In the genomic region with DNA sequence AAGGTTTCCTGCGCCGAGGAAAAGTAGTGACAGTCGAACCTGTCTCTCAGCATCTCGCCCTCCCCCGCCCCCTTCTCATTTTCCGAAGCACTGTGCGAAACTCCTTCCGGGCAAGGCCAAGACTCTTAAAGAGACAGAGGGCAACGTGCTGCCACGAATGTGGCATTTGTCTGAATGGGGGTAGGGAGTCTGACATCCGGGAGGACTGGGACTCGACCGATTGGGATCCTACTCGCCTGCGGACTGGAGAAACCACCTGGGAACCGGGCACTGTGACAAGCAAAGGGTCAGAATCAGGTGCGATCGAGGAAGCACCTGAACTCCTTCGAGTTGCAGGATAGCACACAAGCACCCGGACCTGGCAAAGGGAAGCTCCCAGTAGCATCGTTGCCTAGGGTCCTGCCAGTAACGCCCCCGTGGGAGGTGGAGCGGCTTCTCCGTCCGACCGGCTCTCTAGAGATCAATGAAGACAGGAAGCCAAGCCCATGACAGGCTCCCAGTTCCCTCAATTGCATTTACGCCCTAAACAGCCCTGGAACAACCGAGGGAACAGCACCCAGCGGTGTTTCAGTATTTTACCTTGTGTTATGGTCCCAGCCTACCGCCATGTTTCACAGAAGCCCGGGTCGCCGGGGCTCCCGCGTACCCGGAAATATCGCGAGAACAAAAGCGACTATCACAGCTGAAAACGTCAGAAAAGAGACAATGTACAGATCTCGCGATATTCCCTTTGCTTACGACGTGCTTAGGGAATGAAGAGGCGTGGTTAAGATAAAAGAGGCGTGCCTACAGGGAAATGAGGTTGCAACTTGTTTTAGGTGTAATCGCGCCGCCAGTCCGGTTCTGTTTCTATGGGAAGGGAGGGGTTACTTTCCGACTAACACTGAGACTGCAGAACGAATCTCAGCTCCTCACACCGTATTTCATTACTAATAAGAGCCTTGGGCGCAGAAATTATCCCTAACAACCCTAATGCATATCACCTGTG, we compare ENCODE assay signal across 1 cellular context.
TF ChIP-seq lines count a peak whose summit lies in the region.

A gene with protein sequence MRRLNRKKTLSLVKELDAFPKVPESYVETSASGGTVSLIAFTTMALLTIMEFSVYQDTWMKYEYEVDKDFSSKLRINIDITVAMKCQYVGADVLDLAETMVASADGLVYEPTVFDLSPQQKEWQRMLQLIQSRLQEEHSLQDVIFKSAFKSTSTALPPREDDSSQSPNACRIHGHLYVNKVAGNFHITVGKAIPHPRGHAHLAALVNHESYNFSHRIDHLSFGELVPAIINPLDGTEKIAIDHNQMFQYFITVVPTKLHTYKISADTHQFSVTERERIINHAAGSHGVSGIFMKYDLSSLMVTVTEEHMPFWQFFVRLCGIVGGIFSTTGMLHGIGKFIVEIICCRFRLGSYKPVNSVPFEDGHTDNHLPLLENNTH (minus strand): TSS at position 637 of the 988 bp plus-strand sequence. CDS start 9,539 bp downstream, outside the sequence.

TF ChIP-seq in K562, 482 proteins besides CTCF, POLR2A, EP300 and RAD21 (continued from another document and continues in another):
- TF ChIP-seq NRF1 (conservative IDR thresholded peaks at IDR 0.05 in 1 of 2, IDR thresholded peaks at IDR 0.05 in 1 of 2) (peak; percentile 40 to 47; a peak in 3 of 4 replicates), ELF2 (CRISPR knock-in tag; IDR thresholded peaks at IDR 0.05) (no peak), SMARCE1 (IDR thresholded peaks at IDR 0.05) (no peak), ZKSCAN8 (CRISPR knock-in tag; IDR thresholded peaks at IDR 0.05) (no peak), PHF20 (IDR thresholded peaks at IDR 0.05; ENCODE audit: partially characterized antibody) (peak; percentile 52), ZNF436 (CRISPR knock-in tag; IDR thresholded peaks at IDR 0.05) (no peak), ZNF175 (CRISPR knock-in tag; IDR thresholded peaks at IDR 0.05; ENCODE audit: low read depth) (no peak), ZNF583 (CRISPR knock-in tag; IDR thresholded peaks at IDR 0.05) (no peak), SRSF9 (IDR thresholded peaks at IDR 0.05; ENCODE audit: borderline replicate concordance, low read depth, low read length) (no peak), HDAC6 (IDR thresholded peaks at IDR 0.05; ENCODE audit: low read depth, low read length) (no peak), HIVEP1 (CRISPR knock-in tag; IDR thresholded peaks at IDR 0.05) (no peak), HDAC2 (IDR thresholded peaks at IDR 0.05) (0 out of 2 replicates have a peak, but pooled peaks have one; percentile 13), ZFPM2 (CRISPR knock-in tag; IDR thresholded peaks at IDR 0.05) (0 out of 2 replicates have a peak, but pooled peaks have one; percentile 18), DNMT1 (IDR thresholded peaks at IDR 0.05) (no peak), TAF9B (IDR thresholded peaks at IDR 0.05; ENCODE audit: partially characterized antibody) (peak; percentile 72), KDM4B (IDR thresholded peaks at IDR 0.05; ENCODE audit: borderline replicate concordance in 2 of 2, low read depth in 1 of 2) (no peak), L3MBTL2 (IDR thresholded peaks at IDR 0.05) (0 out of 2 replicates have a peak, but pooled peaks have one; percentile 32), ELF4 (CRISPR knock-in tag; IDR thresholded peaks at IDR 0.05) (0 out of 2 replicates have a peak, but pooled peaks have one; percentile 15), RBBP5 (IDR thresholded peaks at IDR 0.05; ENCODE audit: borderline replicate concordance, insufficient read depth, low read length, poor library complexity, severe bottlenecking) (peak; percentile 91), FOXP1 (CRISPR knock-in tag; IDR thresholded peaks at IDR 0.05) (no peak), ZC3H11A (IDR thresholded peaks at IDR 0.05; ENCODE audit: low read depth, low read length) (no peak), KLF10 (CRISPR knock-in tag; IDR thresholded peaks at IDR 0.05) (no peak), GABPB2 (CRISPR knock-in tag; conservative IDR thresholded peaks at IDR 0.05) (no peak), STAT5B (CRISPR knock-in tag; IDR thresholded peaks at IDR 0.05) (no peak), MTA1 (IDR thresholded peaks at IDR 0.05; ENCODE audit: borderline replicate concordance) (peak; percentile 93), HDAC3 (IDR thresholded peaks at IDR 0.05; ENCODE audit: borderline replicate concordance, partially characterized antibody) (peak; percentile 66), HNRNPH1 (optimal IDR thresholded peaks at IDR 0.05; ENCODE audit: low read depth, low read length) (no peak), ZNF445 (CRISPR knock-in tag; IDR thresholded peaks at IDR 0.05; ENCODE audit: low read depth) (no peak), RNF2 (IDR thresholded peaks at IDR 0.05) (no peak; the same call in 1 of the 2 replicates), JUN (IDR thresholded peaks at IDR 0.05; ENCODE audit: borderline replicate concordance, low read depth, low read length) (no peak), JUN (CRISPR knock-in tag; IDR thresholded peaks at IDR 0.05; ENCODE audit: borderline replicate concordance) (no peak), ZNF23 (CRISPR knock-in tag; IDR thresholded peaks at IDR 0.05) (no peak)
- TF ChIP-seq, protein P1, sequence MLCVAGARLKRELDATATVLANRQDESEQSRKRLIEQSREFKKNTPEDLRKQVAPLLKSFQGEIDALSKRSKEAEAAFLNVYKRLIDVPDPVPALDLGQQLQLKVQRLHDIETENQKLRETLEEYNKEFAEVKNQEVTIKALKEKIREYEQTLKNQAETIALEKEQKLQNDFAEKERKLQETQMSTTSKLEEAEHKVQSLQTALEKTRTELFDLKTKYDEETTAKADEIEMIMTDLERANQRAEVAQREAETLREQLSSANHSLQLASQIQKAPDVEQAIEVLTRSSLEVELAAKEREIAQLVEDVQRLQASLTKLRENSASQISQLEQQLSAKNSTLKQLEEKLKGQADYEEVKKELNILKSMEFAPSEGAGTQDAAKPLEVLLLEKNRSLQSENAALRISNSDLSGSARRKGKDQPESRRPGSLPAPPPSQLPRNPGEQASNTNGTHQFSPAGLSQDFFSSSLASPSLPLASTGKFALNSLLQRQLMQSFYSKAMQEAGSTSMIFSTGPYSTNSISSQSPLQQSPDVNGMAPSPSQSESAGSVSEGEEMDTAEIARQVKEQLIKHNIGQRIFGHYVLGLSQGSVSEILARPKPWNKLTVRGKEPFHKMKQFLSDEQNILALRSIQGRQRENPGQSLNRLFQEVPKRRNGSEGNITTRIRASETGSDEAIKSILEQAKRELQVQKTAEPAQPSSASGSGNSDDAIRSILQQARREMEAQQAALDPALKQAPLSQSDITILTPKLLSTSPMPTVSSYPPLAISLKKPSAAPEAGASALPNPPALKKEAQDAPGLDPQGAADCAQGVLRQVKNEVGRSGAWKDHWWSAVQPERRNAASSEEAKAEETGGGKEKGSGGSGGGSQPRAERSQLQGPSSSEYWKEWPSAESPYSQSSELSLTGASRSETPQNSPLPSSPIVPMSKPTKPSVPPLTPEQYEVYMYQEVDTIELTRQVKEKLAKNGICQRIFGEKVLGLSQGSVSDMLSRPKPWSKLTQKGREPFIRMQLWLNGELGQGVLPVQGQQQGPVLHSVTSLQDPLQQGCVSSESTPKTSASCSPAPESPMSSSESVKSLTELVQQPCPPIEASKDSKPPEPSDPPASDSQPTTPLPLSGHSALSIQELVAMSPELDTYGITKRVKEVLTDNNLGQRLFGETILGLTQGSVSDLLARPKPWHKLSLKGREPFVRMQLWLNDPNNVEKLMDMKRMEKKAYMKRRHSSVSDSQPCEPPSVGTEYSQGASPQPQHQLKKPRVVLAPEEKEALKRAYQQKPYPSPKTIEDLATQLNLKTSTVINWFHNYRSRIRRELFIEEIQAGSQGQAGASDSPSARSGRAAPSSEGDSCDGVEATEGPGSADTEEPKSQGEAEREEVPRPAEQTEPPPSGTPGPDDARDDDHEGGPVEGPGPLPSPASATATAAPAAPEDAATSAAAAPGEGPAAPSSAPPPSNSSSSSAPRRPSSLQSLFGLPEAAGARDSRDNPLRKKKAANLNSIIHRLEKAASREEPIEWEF (CRISPR knock-in tag; IDR thresholded peaks at IDR 0.05): no peak
- TF ChIP-seq, protein P2, sequence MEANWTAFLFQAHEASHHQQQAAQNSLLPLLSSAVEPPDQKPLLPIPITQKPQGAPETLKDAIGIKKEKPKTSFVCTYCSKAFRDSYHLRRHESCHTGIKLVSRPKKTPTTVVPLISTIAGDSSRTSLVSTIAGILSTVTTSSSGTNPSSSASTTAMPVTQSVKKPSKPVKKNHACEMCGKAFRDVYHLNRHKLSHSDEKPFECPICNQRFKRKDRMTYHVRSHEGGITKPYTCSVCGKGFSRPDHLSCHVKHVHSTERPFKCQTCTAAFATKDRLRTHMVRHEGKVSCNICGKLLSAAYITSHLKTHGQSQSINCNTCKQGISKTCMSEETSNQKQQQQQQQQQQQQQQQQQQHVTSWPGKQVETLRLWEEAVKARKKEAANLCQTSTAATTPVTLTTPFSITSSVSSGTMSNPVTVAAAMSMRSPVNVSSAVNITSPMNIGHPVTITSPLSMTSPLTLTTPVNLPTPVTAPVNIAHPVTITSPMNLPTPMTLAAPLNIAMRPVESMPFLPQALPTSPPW (CRISPR knock-in tag; IDR thresholded peaks at IDR 0.05): peak; percentile 60; the same call in 1 of the 2 replicates
- TF ChIP-seq, protein P3, sequence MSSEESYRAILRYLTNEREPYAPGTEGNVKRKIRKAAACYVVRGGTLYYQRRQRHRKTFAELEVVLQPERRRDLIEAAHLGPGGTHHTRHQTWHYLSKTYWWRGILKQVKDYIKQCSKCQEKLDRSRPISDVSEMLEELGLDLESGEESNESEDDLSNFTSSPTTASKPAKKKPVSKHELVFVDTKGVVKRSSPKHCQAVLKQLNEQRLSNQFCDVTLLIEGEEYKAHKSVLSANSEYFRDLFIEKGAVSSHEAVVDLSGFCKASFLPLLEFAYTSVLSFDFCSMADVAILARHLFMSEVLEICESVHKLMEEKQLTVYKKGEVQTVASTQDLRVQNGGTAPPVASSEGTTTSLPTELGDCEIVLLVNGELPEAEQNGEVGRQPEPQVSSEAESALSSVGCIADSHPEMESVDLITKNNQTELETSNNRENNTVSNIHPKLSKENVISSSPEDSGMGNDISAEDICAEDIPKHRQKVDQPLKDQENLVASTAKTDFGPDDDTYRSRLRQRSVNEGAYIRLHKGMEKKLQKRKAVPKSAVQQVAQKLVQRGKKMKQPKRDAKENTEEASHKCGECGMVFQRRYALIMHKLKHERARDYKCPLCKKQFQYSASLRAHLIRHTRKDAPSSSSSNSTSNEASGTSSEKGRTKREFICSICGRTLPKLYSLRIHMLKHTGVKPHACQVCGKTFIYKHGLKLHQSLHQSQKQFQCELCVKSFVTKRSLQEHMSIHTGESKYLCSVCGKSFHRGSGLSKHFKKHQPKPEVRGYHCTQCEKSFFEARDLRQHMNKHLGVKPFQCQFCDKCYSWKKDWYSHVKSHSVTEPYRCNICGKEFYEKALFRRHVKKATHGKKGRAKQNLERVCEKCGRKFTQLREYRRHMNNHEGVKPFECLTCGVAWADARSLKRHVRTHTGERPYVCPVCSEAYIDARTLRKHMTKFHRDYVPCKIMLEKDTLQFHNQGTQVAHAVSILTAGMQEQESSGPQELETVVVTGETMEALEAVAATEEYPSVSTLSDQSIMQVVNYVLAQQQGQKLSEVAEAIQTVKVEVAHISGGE (CRISPR knock-in tag; IDR thresholded peaks at IDR 0.05): no peak; a peak in 1 of 6 replicates
- TF ChIP-seq, protein P4, sequence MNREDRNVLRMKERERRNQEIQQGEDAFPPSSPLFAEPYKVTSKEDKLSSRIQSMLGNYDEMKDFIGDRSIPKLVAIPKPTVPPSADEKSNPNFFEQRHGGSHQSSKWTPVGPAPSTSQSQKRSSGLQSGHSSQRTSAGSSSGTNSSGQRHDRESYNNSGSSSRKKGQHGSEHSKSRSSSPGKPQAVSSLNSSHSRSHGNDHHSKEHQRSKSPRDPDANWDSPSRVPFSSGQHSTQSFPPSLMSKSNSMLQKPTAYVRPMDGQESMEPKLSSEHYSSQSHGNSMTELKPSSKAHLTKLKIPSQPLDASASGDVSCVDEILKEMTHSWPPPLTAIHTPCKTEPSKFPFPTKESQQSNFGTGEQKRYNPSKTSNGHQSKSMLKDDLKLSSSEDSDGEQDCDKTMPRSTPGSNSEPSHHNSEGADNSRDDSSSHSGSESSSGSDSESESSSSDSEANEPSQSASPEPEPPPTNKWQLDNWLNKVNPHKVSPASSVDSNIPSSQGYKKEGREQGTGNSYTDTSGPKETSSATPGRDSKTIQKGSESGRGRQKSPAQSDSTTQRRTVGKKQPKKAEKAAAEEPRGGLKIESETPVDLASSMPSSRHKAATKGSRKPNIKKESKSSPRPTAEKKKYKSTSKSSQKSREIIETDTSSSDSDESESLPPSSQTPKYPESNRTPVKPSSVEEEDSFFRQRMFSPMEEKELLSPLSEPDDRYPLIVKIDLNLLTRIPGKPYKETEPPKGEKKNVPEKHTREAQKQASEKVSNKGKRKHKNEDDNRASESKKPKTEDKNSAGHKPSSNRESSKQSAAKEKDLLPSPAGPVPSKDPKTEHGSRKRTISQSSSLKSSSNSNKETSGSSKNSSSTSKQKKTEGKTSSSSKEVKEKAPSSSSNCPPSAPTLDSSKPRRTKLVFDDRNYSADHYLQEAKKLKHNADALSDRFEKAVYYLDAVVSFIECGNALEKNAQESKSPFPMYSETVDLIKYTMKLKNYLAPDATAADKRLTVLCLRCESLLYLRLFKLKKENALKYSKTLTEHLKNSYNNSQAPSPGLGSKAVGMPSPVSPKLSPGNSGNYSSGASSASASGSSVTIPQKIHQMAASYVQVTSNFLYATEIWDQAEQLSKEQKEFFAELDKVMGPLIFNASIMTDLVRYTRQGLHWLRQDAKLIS (CRISPR knock-in tag; IDR thresholded peaks at IDR 0.05): peak; percentile 68
- TF ChIP-seq, protein P5, sequence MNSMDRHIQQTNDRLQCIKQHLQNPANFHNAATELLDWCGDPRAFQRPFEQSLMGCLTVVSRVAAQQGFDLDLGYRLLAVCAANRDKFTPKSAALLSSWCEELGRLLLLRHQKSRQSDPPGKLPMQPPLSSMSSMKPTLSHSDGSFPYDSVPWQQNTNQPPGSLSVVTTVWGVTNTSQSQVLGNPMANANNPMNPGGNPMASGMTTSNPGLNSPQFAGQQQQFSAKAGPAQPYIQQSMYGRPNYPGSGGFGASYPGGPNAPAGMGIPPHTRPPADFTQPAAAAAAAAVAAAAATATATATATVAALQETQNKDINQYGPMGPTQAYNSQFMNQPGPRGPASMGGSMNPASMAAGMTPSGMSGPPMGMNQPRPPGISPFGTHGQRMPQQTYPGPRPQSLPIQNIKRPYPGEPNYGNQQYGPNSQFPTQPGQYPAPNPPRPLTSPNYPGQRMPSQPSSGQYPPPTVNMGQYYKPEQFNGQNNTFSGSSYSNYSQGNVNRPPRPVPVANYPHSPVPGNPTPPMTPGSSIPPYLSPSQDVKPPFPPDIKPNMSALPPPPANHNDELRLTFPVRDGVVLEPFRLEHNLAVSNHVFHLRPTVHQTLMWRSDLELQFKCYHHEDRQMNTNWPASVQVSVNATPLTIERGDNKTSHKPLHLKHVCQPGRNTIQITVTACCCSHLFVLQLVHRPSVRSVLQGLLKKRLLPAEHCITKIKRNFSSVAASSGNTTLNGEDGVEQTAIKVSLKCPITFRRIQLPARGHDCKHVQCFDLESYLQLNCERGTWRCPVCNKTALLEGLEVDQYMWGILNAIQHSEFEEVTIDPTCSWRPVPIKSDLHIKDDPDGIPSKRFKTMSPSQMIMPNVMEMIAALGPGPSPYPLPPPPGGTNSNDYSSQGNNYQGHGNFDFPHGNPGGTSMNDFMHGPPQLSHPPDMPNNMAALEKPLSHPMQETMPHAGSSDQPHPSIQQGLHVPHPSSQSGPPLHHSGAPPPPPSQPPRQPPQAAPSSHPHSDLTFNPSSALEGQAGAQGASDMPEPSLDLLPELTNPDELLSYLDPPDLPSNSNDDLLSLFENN (IDR thresholded peaks at IDR 0.05; ENCODE audit: low read depth in 2 of 2, low read length in 2 of 2): no peak
- TF ChIP-seq, protein P6, sequence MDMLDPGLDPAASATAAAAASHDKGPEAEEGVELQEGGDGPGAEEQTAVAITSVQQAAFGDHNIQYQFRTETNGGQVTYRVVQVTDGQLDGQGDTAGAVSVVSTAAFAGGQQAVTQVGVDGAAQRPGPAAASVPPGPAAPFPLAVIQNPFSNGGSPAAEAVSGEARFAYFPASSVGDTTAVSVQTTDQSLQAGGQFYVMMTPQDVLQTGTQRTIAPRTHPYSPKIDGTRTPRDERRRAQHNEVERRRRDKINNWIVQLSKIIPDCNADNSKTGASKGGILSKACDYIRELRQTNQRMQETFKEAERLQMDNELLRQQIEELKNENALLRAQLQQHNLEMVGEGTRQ (CRISPR knock-in tag; IDR thresholded peaks at IDR 0.05): no peak
